20 cellular contexts compared by ENCODE assay signal in genomic region chr14:91031668-91032067, GRCh38.
"Had no signal": no experiment of that assay in that cellular context is flagged by ENCODE, and none has a peak within 500 bp of the region (broad histone marks: within the 10 kb centered on the region; RNA-seq: fewer than 3 reads in every experiment).

No MANE protein-coding gene starts in this region.

- H3K27me3 ChIP-seq: adrenal gland, Peyer's patch, SJCRH30 had no signal

- H3K4me3 ChIP-seq: adrenal gland, Peyer's patch, SJCRH30 had no signal

- DNase-seq: activated CD4-positive, alpha-beta T cell treated with anti-CD3 and anti-CD28 coated beads for 4 hours; activated CD8-positive, alpha-beta memory T cell treated with anti-CD3 and anti-CD28 coated beads, Interleukin-2, amount 50 U/mL, for 4 hours; activated CD8-positive, alpha-beta T cell treated with anti-CD3 and anti-CD28 coated beads for 36 hours; activated naive CD4-positive, alpha-beta T cell treated with anti-CD3 and anti-CD28 coated beads, Interleukin-2, amount 50 U/mL, for 16 hours; activated naive CD8-positive, alpha-beta T cell treated with anti-CD3 and anti-CD28 coated beads, Interleukin-2, amount 10 ng/mL, durations not matched to agents 7 days and 5 days; activated T-cell treated with anti-CD3 and anti-CD28 coated beads, Interleukin-2, amount 50 U/mL, for 72 hours; adrenal gland; anterior cingulate cortex; NCI-H1105 treated with DMSO at 0.1 percent for 48 hours; NCI-H1436 treated with DMSO at 0.1 percent for 48 hours; NCI-H187 treated with DMSO at 0.1 percent for 48 hours; NCI-H2081 treated with DMSO at 0.1 percent for 48 hours; NCI-H446; Peyer's patch; Right ventricle myocardium superior; SJCRH30; SW 1271 had no signal

- H3K36me3 ChIP-seq: adrenal gland, Peyer's patch, SJCRH30 had no signal

- H3K9me3 ChIP-seq: adrenal gland, Peyer's patch, SJCRH30 had no signal

- H3K27ac ChIP-seq: adrenal gland, Peyer's patch, RWPE1, SJCRH30 had no signal

- H3K4me1 ChIP-seq: adrenal gland, SJCRH30 had no signal

- ATAC-seq: activated CD4-positive, CD25-positive, alpha-beta regulatory T cell treated with anti-CD3 and anti-CD28 coated beads, Interleukin-2, amount 50 U/mL, for 24 hours; activated CD8-positive, alpha-beta T cell treated with anti-CD3 and anti-CD28 coated beads for 36 hours; activated T-cell treated with anti-CD3 and anti-CD28 coated beads, Interleukin-2, amount 50 U/mL, for 72 hours; SK-N-SH treated with all-trans-retinoic acid at 6 μM for 48 hours had no signal
